Comparison of ENCODE assay signal across 13 cellular contexts in the genomic region with DNA sequence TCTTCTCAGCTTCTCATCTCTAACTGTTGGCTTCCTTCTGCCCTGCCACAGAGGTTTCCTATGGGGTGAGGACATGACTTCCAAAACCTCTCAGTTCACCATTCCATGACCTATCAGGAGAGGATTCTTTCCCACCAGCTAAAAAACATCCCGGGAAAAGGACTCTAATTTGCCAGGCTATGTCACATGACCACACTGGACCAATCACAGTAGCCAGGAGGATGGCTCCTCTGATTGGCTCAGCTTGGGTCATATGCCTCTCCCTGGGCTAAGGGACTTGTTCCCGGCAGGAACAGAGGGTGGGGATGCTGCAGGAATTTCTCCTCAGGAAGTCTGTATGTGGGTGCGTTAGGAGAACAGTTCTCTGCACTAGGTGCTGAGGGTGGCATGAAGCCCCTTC. TPM values are rescaled to one million over a fixed set of nuclear protein-coding genes. Genes with fewer than 3 reads are reported as not detected.
DNase-seq lines count a peak whose midpoint lies in the region; ATAC-seq and TF ChIP-seq lines count a peak whose summit lies in the region.
"Had no signal": no experiment of that assay in that cellular context is flagged by ENCODE, and none has a peak within 500 bp of the region (broad histone marks: within the 10 kb centered on the region; RNA-seq: fewer than 3 reads in every experiment).

No MANE protein-coding gene starts in this region.

- H3K4ac ChIP-seq in H9 (ENCODE audit: low read depth, low read length), result no peak overlapping the region

- no peak overlapping the region for H3T11ph ChIP-seq in H9 (ENCODE audit: low read length)

- H3K27me3 ChIP-seq in A673 (replicated peaks; ENCODE audit: insufficient read depth, low read depth, low read length, poor library complexity), result peaks cover 11% of the 10 kb centered on the region
- no peaks in the 10 kb centered on the region; the same call in 1 of the 2 replicates for H3K27me3 ChIP-seq in H9 (ENCODE audit: insufficient read depth, low read length)
- H3K27me3 ChIP-seq in foreskin keratinocyte, result no peaks in the 10 kb centered on the region

- no peaks in the 10 kb centered on the region for H3K36me3 ChIP-seq in A673 (ENCODE audit: insufficient read depth, low read length, poor library complexity, severe bottlenecking)

- H3K14ac ChIP-seq in H9 (ENCODE audit: insufficient read depth, low read length), result no peak overlapping the region

- no peak overlapping the region for H3K4me3 ChIP-seq in A673 (ENCODE audit: low read depth, low read length, poor library complexity, severe bottlenecking)

- H3K9me3 Mint-ChIP-seq in H9 (peaks cover 6 to 9% of the 10 kb centered on the region in 2 experiments; a peak in 3 of 5 replicates), CD14-positive monocyte (peaks cover 9 to 17% (median 12%) of the 10 kb centered on the region in 7 donors)
- peaks cover 0 to 13% (median 7%) of the 10 kb centered on the region in 9 donors for H3K9me3 Mint-ChIP-seq in naive thymus-derived CD8-positive, alpha-beta T cell
- H3K9me3 Mint-ChIP-seq: activated CD4-positive, alpha-beta T cell treated with anti-CD3 and anti-CD28 coated beads, Interleukin-2, amount 10 ng/mL, durations not matched to agents 7 days and 5 days; stimulated activated naive CD8-positive, alpha-beta T cell treated with anti-CD3 and anti-CD28 coated beads, Interleukin-15, amount 100 ng/mL, for 72 hours had no signal

- H2BK15ac ChIP-seq in H9 (ENCODE audit: low read depth, low read length), result no peak overlapping the region

- H2BK120ac ChIP-seq in H9 (ENCODE audit: low read depth, low read length, poor library complexity, severe bottlenecking), result no peak overlapping the region

- no peak overlapping the region for H2AFZ ChIP-seq in H9 (ENCODE audit: low read length)

- peaks cover 66% of the 10 kb centered on the region for H3K27me3 Mint-ChIP-seq in H9 (ENCODE audit: low read depth)
- H3K27me3 Mint-ChIP-seq in naive thymus-derived CD8-positive, alpha-beta T cell, result peaks cover 22 to 86% (median 40%) of the 10 kb centered on the region in 5 donors
- peaks cover 37 to 53% (median 44%) of the 10 kb centered on the region in 3 donors for H3K27me3 Mint-ChIP-seq in CD14-positive monocyte (ENCODE audit: low read depth in 3 of 3)

- TF ChIP-seq CTCF in A673 (conservative IDR thresholded peaks at IDR 0.05; ENCODE audit: low read depth, low read length) (no peak), H9 (conservative IDR thresholded peaks at IDR 0.05) (no peak), CD14-positive monocyte (IDR thresholded peaks at IDR 0.05) (no peak), foreskin keratinocyte (conservative IDR thresholded peaks at IDR 0.05) (no peak)

- H4K5ac ChIP-seq in H9 (ENCODE audit: insufficient read length, low read depth, low read length), result no peak overlapping the region

- H3K27ac ChIP-seq in A673 (ENCODE audit: low read depth, low read length, poor library complexity, severe bottlenecking), result no peak overlapping the region
- H3K27ac ChIP-seq in H9 (ENCODE audit: insufficient read length, low read depth, low read length), result no peak overlapping the region
- no peak overlapping the region for H3K27ac ChIP-seq in foreskin keratinocyte

- no CpG with 5 or more reads among the region's 3 CpGs for WGBS in H9 (ENCODE audit: extremely low coverage, insufficient read length, low lambda C conversion rate)

- H3K9me3 ChIP-seq in A673 (ENCODE audit: low read depth, low read length, poor library complexity, severe bottlenecking), result peaks cover under 1% of the 10 kb centered on the region
- no peaks in the 10 kb centered on the region for H3K9me3 ChIP-seq in H9 (ENCODE audit: control insufficient read depth, low read depth, low read length)

- no peak overlapping the region for H3K23ac ChIP-seq in H9 (ENCODE audit: insufficient read length, low read depth, low read length)

- H3K36me3 Mint-ChIP-seq in H9 (ENCODE audit: insufficient read depth in 1 of 3, low read depth in 3 of 3), result peaks cover 0 to 7% (median 3%) of the 10 kb centered on the region in 3 experiments; a peak in 3 of 7 replicates
- H3K36me3 Mint-ChIP-seq in naive thymus-derived CD8-positive, alpha-beta T cell, result peaks cover 1 to 6% (median 4%) of the 10 kb centered on the region in 3 donors
- H3K36me3 Mint-ChIP-seq in CD14-positive monocyte, result peaks cover 0 to 4% of the 10 kb centered on the region in 2 donors

- no peak overlapping the region for H2BK12ac ChIP-seq in H9 (ENCODE audit: insufficient read length, low read depth, low read length)

- no peak overlapping the region for H3K18ac ChIP-seq in H9 (ENCODE audit: insufficient read length, low read depth, low read length)

- H3K4me1 Mint-ChIP-seq in H9 (peaks cover 10 to 23% of the 10 kb centered on the region in 2 experiments), CD14-positive monocyte (peaks cover 11% of the 10 kb centered on the region)
- H3K4me1 Mint-ChIP-seq in naive thymus-derived CD8-positive, alpha-beta T cell, result peaks cover 6 to 14% (median 10%) of the 10 kb centered on the region in 4 donors

- H2BK5ac ChIP-seq in H9 (ENCODE audit: insufficient read length, low read length), result no peak overlapping the region

- POLR2A ChIA-PET in A673 (lab: Charles Lee; ENCODE audit: low non-redundant PET), result no interaction called here
- POLR2A ChIA-PET in naive thymus-derived CD8-positive, alpha-beta T cell (lab: Charles Lee), result no interaction called here

- H3K4me3 Mint-ChIP-seq in H9 (no peak overlapping the region), CD14-positive monocyte (no peak overlapping the region)
- H3K4me3 Mint-ChIP-seq in naive thymus-derived CD8-positive, alpha-beta T cell, result no peak overlapping the region
- H3K4me3 Mint-ChIP-seq: activated CD4-positive, alpha-beta T cell treated with anti-CD3 and anti-CD28 coated beads, Interleukin-2, amount 10 ng/mL, durations not matched to agents 7 days and 5 days; central memory CD8-positive, alpha-beta T cell; stimulated activated naive CD8-positive, alpha-beta T cell treated with anti-CD3 and anti-CD28 coated beads, Interleukin-15, amount 100 ng/mL, for 72 hours had no signal

- H3K9ac ChIP-seq in H9 (ENCODE audit: extremely low read depth, insufficient read length, low read length), result no peak overlapping the region

- no peak overlapping the region for H2AK5ac ChIP-seq in H9 (ENCODE audit: insufficient read length, low read length)

- no peak for ATAC-seq in naive thymus-derived CD8-positive, alpha-beta T cell
- ATAC-seq in foreskin keratinocyte, result no peak
- ATAC-seq: stimulated activated naive CD8-positive, alpha-beta T cell treated with anti-CD3 and anti-CD28 coated beads, Interleukin-15, amount 100 ng/mL, for 72 hours had no signal

- no peak overlapping the region for H3K4me2 ChIP-seq in H9 (ENCODE audit: insufficient read depth, insufficient read length, low read length)

- BruUV-seq in A673 (replicated peaks; lab: Mats Ljungman, UMichigan), result no TSS peak

- no peaks in the 10 kb centered on the region for H4K20me1 ChIP-seq in H9 (ENCODE audit: control insufficient read depth, insufficient read depth, insufficient read length)

- no peaks in the 10 kb centered on the region for H3K23me2 ChIP-seq in H9 (ENCODE audit: insufficient read length, low read depth, low read length, poor library complexity, severe bottlenecking)

- DNase-seq in A673 (ENCODE audit: low spot score) (peak; percentile 31), H9 (peak; percentile 74), NCI-H524 treated with DMSO at 0.1 percent for 48 hours (lab: John Stamatoyannopoulos, UW) (peak; percentile 14), cerebellum (ENCODE audit: low spot score) (peak; percentile 14), SKM-1 treated with dmso at 0.1 percent for 144 hours (lab: John Stamatoyannopoulos, UW; ENCODE audit: unreplicated experiment) (no peak), CD14-positive monocyte (ENCODE audit: low spot score) (no peak), foreskin keratinocyte (no peak)
- no peak for DNase-seq in naive thymus-derived CD8-positive, alpha-beta T cell
- DNase-seq: activated CD4-positive, alpha-beta T cell treated with anti-CD3 and anti-CD28 coated beads, Interleukin-2, amount 10 ng/mL, durations not matched to agents 7 days and 5 days; activated naive CD4-positive, alpha-beta T cell treated with Interleukin-2 at 50 U/mL for 16 hours; NCI-H1436; stimulated activated naive CD8-positive, alpha-beta T cell treated with anti-CD3 and anti-CD28 coated beads, Interleukin-15, amount 100 ng/mL, for 72 hours had no signal

- no peak overlapping the region for H2BK20ac ChIP-seq in H9 (ENCODE audit: low read depth, low read length, poor library complexity, severe bottlenecking)

- H3K56ac ChIP-seq in H9 (ENCODE audit: insufficient read length, low read depth, low read length), result no peak overlapping the region

- no peak overlapping the region for H4K8ac ChIP-seq in H9 (replicated peaks; ENCODE audit: insufficient read length, low read depth, low read length)

- CTCF ChIA-PET in A673 (lab: Charles Lee), result no interaction called here

- intact Hi-C loops in A673 (cut with micrococcal nuclease; ENCODE audit: unreplicated experiment), result no loop called here
- intact Hi-C loops in CD14-positive monocyte (cut with micrococcal nuclease), result no loop called here

- H3K27ac Mint-ChIP-seq in H9, result no peak overlapping the region
- no peak overlapping the region for H3K27ac Mint-ChIP-seq in naive thymus-derived CD8-positive, alpha-beta T cell
- H3K27ac Mint-ChIP-seq in CD14-positive monocyte, result no peak overlapping the region
- H3K27ac Mint-ChIP-seq: activated CD4-positive, alpha-beta T cell treated with anti-CD3 and anti-CD28 coated beads, Interleukin-2, amount 10 ng/mL, durations not matched to agents 7 days and 5 days; stimulated activated naive CD8-positive, alpha-beta T cell treated with anti-CD3 and anti-CD28 coated beads, Interleukin-15, amount 100 ng/mL, for 72 hours had no signal

- no peaks in the 10 kb centered on the region for H3K79me1 ChIP-seq in H9 (ENCODE audit: insufficient read depth, low read depth, low read length, poor library complexity, severe bottlenecking)

- H3K79me2 ChIP-seq in H9 (ENCODE audit: insufficient read depth, low read length), result no peaks in the 10 kb centered on the region

- H4K91ac ChIP-seq in H9 (ENCODE audit: insufficient read length, low read depth, low read length), result no peak overlapping the region

- peaks cover 6% of the 10 kb centered on the region for H3K4me1 ChIP-seq in A673 (ENCODE audit: insufficient read depth, low read length, poor library complexity, severe bottlenecking)
- no peaks in the 10 kb centered on the region for H3K4me1 ChIP-seq in H9 (ENCODE audit: insufficient read depth, low read length)
- H3K4me1 ChIP-seq in foreskin keratinocyte, result no peaks in the 10 kb centered on the region

RNA-seq across cellular contexts. Expression of gene XPA, which starts 40.3 kb away (rescaled TPM):
- total RNA-seq in A673 (2021), result 15.6 and 17.9 TPM in 2 replicates
- 6.1 and 6.6 TPM in 2 replicates for total RNA-seq in H9 (2021)
- total RNA-seq in cerebellum, result 22.0 TPM
- total RNA-seq in naive thymus-derived CD8-positive, alpha-beta T cell, result 10 to 100 TPM; 22.2 to 25.9 TPM
- 10 to 100 TPM; 34.8 to 39.2 (median 35.1) TPM for polyA plus RNA-seq in naive thymus-derived CD8-positive, alpha-beta T cell
- 10 to 100 TPM; 15.4 to 15.8 TPM for polyA plus RNA-seq in CD14-positive monocyte
- total RNA-seq in foreskin keratinocyte, result 7.8 and 7.9 TPM in 2 replicates
- polyA plus RNA-seq in foreskin keratinocyte, result 7.4 and 7.7 TPM in 2 replicates

Comparison
In these comparisons a context has a peak if more than half of its experiments do, and no peak if none do; other contexts are left out.
1. DNase-seq: peak in A673 (single experiment), H9 (single experiment), NCI-H524 treated with DMSO at 0.1 percent for 48 hours (single experiment) and cerebellum (single experiment); none in naive thymus-derived CD8-positive, alpha-beta T cell (0 of 10), SKM-1 treated with dmso at 0.1 percent for 144 hours (single experiment), CD14-positive monocyte (single experiment) and foreskin keratinocyte (0 of 2).